Comparison of ENCODE assay signal across 24 cellular contexts in genomic region chr7:7687800-7688199, GRCh38. TPM values are rescaled to one million over a fixed set of nuclear protein-coding genes. Genes with fewer than 3 reads are reported as not detected.
DNase-seq lines count a peak whose midpoint lies in the region; ATAC-seq, FAIRE-seq and TF ChIP-seq lines count a peak whose summit lies in the region.
"Had no signal": no experiment of that assay in that cellular context is flagged by ENCODE, and none has a peak within 500 bp of the region (broad histone marks: within the 10 kb centered on the region; RNA-seq: fewer than 3 reads in every experiment).

No MANE protein-coding gene starts in this region.

- H3K4me1 ChIP-seq in liver (ENCODE audit: control insufficient read depth in 4 of 4, insufficient read depth in 4 of 4, low read length in 3 of 4) (peaks cover 0 to 5% (median 0%) of the 10 kb centered on the region in 4 donors), HepG2 (ENCODE audit: insufficient read depth, low read length) (peaks cover 6% of the 10 kb centered on the region), psoas muscle (peaks cover 25% of the 10 kb centered on the region), aorta (ENCODE audit: control insufficient read depth in 1 of 2, insufficient read depth in 2 of 2, low read length in 2 of 2) (peaks cover 3 to 5% of the 10 kb centered on the region in 2 donors)
- H3K4me1 ChIP-seq: Caco-2 had no signal

- no peak overlapping the region for H2AFZ ChIP-seq in HepG2 (ENCODE audit: low read length)
- H2AFZ ChIP-seq: hepatocyte had no signal

- H3K36me3 ChIP-seq in liver (ENCODE audit: control insufficient read depth in 4 of 4, insufficient read depth in 3 of 4, low read depth in 1 of 4, low read length in 3 of 4) = no peaks in the 10 kb centered on the region
- H3K36me3 ChIP-seq in HepG2 (replicated peaks in 1 of 2; ENCODE audit: control insufficient read depth in 1 of 2, insufficient read depth in 2 of 2, low read length in 2 of 2) = no peaks in the 10 kb centered on the region
- H3K36me3 ChIP-seq in psoas muscle (ENCODE audit: insufficient read depth in 1 of 2, low read depth in 1 of 2) = no peaks in the 10 kb centered on the region
- no peaks in the 10 kb centered on the region for H3K36me3 ChIP-seq in aorta (ENCODE audit: control insufficient read depth in 1 of 2, insufficient read depth in 2 of 2, low read length in 1 of 2)
- H3K36me3 ChIP-seq in WERI-Rb-1 = no peaks in the 10 kb centered on the region

- TF ChIP-seq EP300 in HepG2 (IDR thresholded peaks at IDR 0.05; ENCODE audit: low read depth in 2 of 2, low read length in 2 of 2) (no peak), HepG2 (CRISPR knock-in tag; IDR thresholded peaks at IDR 0.05; ENCODE audit: borderline replicate concordance) (no peak)

- no peak overlapping the region for H3K4me3 ChIP-seq in liver (ENCODE audit: low read depth in 1 of 3, low read length in 3 of 3)
- H3K4me3 ChIP-seq in HepG2 (replicated peaks in 1 of 3; ENCODE audit: insufficient read depth in 1 of 3, low read depth in 2 of 3, low read length in 3 of 3) = no peak overlapping the region
- peak overlapping the region; percentile 62 for H3K4me3 ChIP-seq in psoas muscle
- H3K4me3 ChIP-seq in aorta (ENCODE audit: low read length in 2 of 2) = peak overlapping the region; percentile 30 to 72
- H3K4me3 ChIP-seq in WERI-Rb-1 (ENCODE audit: low read depth, low read length) = no peak overlapping the region
- H3K4me3 ChIP-seq: hepatocyte, mucosa of descending colon had no signal

- BruUV-seq in HepG2 (replicated peaks; lab: Mats Ljungman, UMichigan) = no TSS peak

- ATAC-seq in HepG2 (no peak), left ventricle myocardium superior (peak; percentile 81), psoas muscle (no peak), aorta (ENCODE audit: low FRiP score) (no peak)
- ATAC-seq: activated naive CD4-positive, alpha-beta T cell treated with anti-CD3 and anti-CD28 coated beads, Interleukin-2, amount 50 U/mL, for 72 hours; activated T-helper 17 cell treated with anti-CD3 and anti-CD28 coated beads, Interleukin-2, amount 50 U/mL, for 72 hours; left lobe of liver had no signal

- CTCF ChIA-PET in HepG2 (lab: Yijun Ruan, JAX; ENCODE audit: low intra/inter-chr PET ratio, low total read pairs) = no interaction called here

- H4K20me1 ChIP-seq in HepG2 (ENCODE audit: insufficient read depth, low read length) = no peaks in the 10 kb centered on the region

- DNase-seq in HepG2 (ENCODE audit: low spot score) (no peak), left ventricle myocardium superior (no peak), psoas muscle (no peak), aorta (no peak), caudate nucleus (lab: John Stamatoyannopoulos, UW) (no peak), WERI-Rb-1 (no peak), A172 (ENCODE audit: low spot score) (no peak)
- DNase-seq: activated CD4-positive, alpha-beta T cell treated with anti-CD3 and anti-CD28 coated beads, Interleukin-2, amount 50 U/mL, for 48 hours; activated CD4-positive, CD25-positive, alpha-beta regulatory T cell; activated CD8-positive, alpha-beta memory T cell treated with anti-CD3 and anti-CD28 coated beads, Interleukin-2, amount 50 U/mL, for 4 hours; Caco-2; erythroblast; HCEC 1CT; mucosa of descending colon; NCI-H1694 treated with DMSO at 0.1 percent for 48 hours; NCI-H774; T-helper 9 cell had no signal

- H3K27ac ChIP-seq in liver (ENCODE audit: low read depth in 1 of 2, low read length in 2 of 2) (no peak overlapping the region), HepG2 (ENCODE audit: extremely low read length, insufficient read depth, low read length) (no peak overlapping the region), psoas muscle (peak overlapping the region; percentile 79), aorta (ENCODE audit: low read depth in 1 of 2, low read length in 2 of 2) (peak overlapping the region; percentile 14 to 40), caudate nucleus (ENCODE audit: low read depth, low read length) (no peak overlapping the region), WERI-Rb-1 (no peak overlapping the region)
- H3K27ac ChIP-seq: hepatocyte, KMS-11 had no signal

- intact Hi-C loops in HepG2 (cut with micrococcal nuclease; ENCODE audit: unreplicated experiment) = no loop called here
- intact Hi-C loops in left ventricle myocardium superior (cut with micrococcal nuclease) = no loop called here
- intact Hi-C loops in psoas muscle (cut with DNase I) = loop anchor here (10.0 kb wide), 2 partner anchors 177 to 277 kb away; partner anchors contain the start of gene GLCCI1 (in 1 of the 2)
- intact Hi-C loops in aorta (cut with DNase I) = loop anchor here (5.0 to 10.0 kb wide), 2 partner anchors 70 to 277 kb away; partner anchors contain the start of gene GLCCI1 (in 1 of the 2)

- TF ChIP-seq POLR2A in HepG2 (IDR thresholded peaks at IDR 0.05; ENCODE audit: insufficient read depth in 1 of 2, low read depth in 2 of 2, low read length in 2 of 2) = no peak

- WGBS in liver = 71% methylated on average over 1 of the region's 1 CpG
- 95% methylated on average over 1 of the region's 1 CpG for WGBS in HepG2 (ENCODE audit: low lambda C conversion rate)
- 0 to 3% (median 1%) methylated on average over 1 of the region's 1 CpG for WGBS in psoas muscle, 3 donors
- 0 to 6% methylated on average over 1 of the region's 1 CpG for WGBS in aorta, 2 donors

- in situ Hi-C loops in HepG2 (cut with HindIII; ENCODE audit: extremely low pct_ligation_motif_present, low pct_unique_long_range_greater_than_20kb) = no loop called here

- H3K9ac ChIP-seq in liver (ENCODE audit: low read depth in 1 of 2, low read length in 2 of 2) (no peak overlapping the region), HepG2 (ENCODE audit: insufficient read depth, low read depth, low read length) (no peak overlapping the region)
- H3K9ac ChIP-seq: KMS-11 had no signal

- no peak for TF ChIP-seq CTCF in liver (IDR thresholded peaks at IDR 0.05; ENCODE audit: low read depth, low read length, missing input control)
- no peak for TF ChIP-seq CTCF in HepG2 (CRISPR knock-in tag; IDR thresholded peaks at IDR 0.05)
- no peak for TF ChIP-seq CTCF in psoas muscle (IDR thresholded peaks at IDR 0.05)
- TF ChIP-seq CTCF in WERI-Rb-1 (IDR thresholded peaks at IDR 0.05; ENCODE audit: low read depth, low read length) = no peak

- no peak overlapping the region for H3K4me2 ChIP-seq in HepG2 (ENCODE audit: low read depth, low read length)
- H3K4me2 ChIP-seq: hepatocyte, KMS-11 had no signal

- H3K27me3 ChIP-seq in liver (ENCODE audit: control insufficient read depth in 4 of 4, insufficient read depth in 4 of 4, low read length in 3 of 4) = no peaks in the 10 kb centered on the region
- H3K27me3 ChIP-seq in HepG2 (ENCODE audit: control insufficient read depth in 1 of 2, insufficient read depth in 2 of 2, low read length in 2 of 2) = no peaks in the 10 kb centered on the region
- H3K27me3 ChIP-seq in psoas muscle (ENCODE audit: insufficient read depth in 3 of 3, low read length in 2 of 3) = no peaks in the 10 kb centered on the region
- no peaks in the 10 kb centered on the region for H3K27me3 ChIP-seq in aorta (ENCODE audit: control insufficient read depth in 1 of 2, insufficient read depth in 2 of 2, low read length in 1 of 2)
- no peaks in the 10 kb centered on the region for H3K27me3 ChIP-seq in WERI-Rb-1 (ENCODE audit: insufficient read depth, low read depth, severe bottlenecking)
- H3K27me3 ChIP-seq: hepatocyte had no signal

- no peak for FAIRE-seq in HepG2 (lab: Jason Lieb, UNC)
- FAIRE-seq: A204.1 had no signal

- POLR2A ChIA-PET in HepG2 (lab: Yijun Ruan, JAX) = no interaction called here

- H3K9me3 ChIP-seq in liver (ENCODE audit: control insufficient read depth in 4 of 4, low read length in 3 of 4) = no peaks in the 10 kb centered on the region
- no peaks in the 10 kb centered on the region for H3K9me3 ChIP-seq in HepG2 (ENCODE audit: low read length)
- no peaks in the 10 kb centered on the region for H3K9me3 ChIP-seq in psoas muscle
- no peaks in the 10 kb centered on the region for H3K9me3 ChIP-seq in aorta (ENCODE audit: control insufficient read depth, low read length)
- no peaks in the 10 kb centered on the region for H3K9me3 ChIP-seq in WERI-Rb-1 (ENCODE audit: severe bottlenecking)
- H3K9me3 ChIP-seq: Caco-2, mucosa of descending colon had no signal

- no peaks in the 10 kb centered on the region for H3K79me2 ChIP-seq in HepG2 (ENCODE audit: insufficient read depth, low read length)

- TF ChIP-seq RAD21 in liver (IDR thresholded peaks at IDR 0.05) (no peak), HepG2 (CRISPR knock-in tag; IDR thresholded peaks at IDR 0.05) (no peak)

RNA-seq across cellular contexts. Expression of gene RPA3, which starts 30.6 kb away (rescaled TPM):
- 10 to 100 TPM; 13.0 to 20.8 TPM for total RNA-seq in liver
- polyA plus RNA-seq in liver = 10 to 100 TPM; 16.5 to 53.1 TPM
- total RNA-seq in HepG2 (2016; rRNA removed; fragmentation: Illumina TruSeq; extraction: Trizol) = 154 and 206 TPM in 2 replicates
- total RNA-seq in HepG2 (2016; cell fraction: cytosol; rRNA removed; fragmentation: Illumina TruSeq; extraction: Trizol; ENCODE audit: low read depth) = 43.8 and 53.8 TPM in 2 replicates
- total RNA-seq in HepG2 (2016; cell fraction: insoluble cytoplasmic fraction; rRNA removed; fragmentation: Illumina TruSeq; extraction: Trizol) = 156 and 243 TPM in 2 replicates
- total RNA-seq in HepG2 (2016; cell fraction: membrane; rRNA removed; fragmentation: Illumina TruSeq; extraction: Trizol) = 49.5 and 53.8 TPM in 2 replicates
- total RNA-seq in HepG2 (2016; cell fraction: nucleus; rRNA removed; fragmentation: Illumina TruSeq; extraction: Trizol) = 50.8 and 57.3 TPM in 2 replicates
- polyA plus RNA-seq in HepG2 (2011; rRNA removed) = 21.3 and 38.3 TPM in 2 replicates
- 20.9 and 21.4 TPM in 2 replicates for polyA plus RNA-seq in HepG2 (2011; cell fraction: cytosol; rRNA removed)
- polyA plus RNA-seq in HepG2 (2011; cell fraction: nucleus; rRNA removed) = 6.7 and 9.1 TPM in 2 replicates
- 36.1 and 77.3 TPM in 2 replicates for polyA plus RNA-seq in HepG2 (2012)
- polyA plus RNA-seq in HepG2 (2016; cell fraction: cytosol; fragmentation: Illumina TruSeq; extraction: Trizol; ENCODE audit: low read depth) = 40.7 and 49.7 TPM in 2 replicates
- 177 and 187 TPM in 2 replicates for polyA plus RNA-seq in HepG2 (2016; cell fraction: insoluble cytoplasmic fraction; fragmentation: Illumina TruSeq; extraction: Trizol; ENCODE audit: low read depth)
- polyA plus RNA-seq in HepG2 (2016; cell fraction: membrane; fragmentation: Illumina TruSeq; extraction: Trizol; ENCODE audit: low read depth) = 42.6 and 46.1 TPM in 2 replicates
- 60.8 and 74.0 TPM in 2 replicates for polyA plus RNA-seq in HepG2 (2016; cell fraction: nucleus; fragmentation: Illumina TruSeq; extraction: Trizol; ENCODE audit: insufficient read depth, low read depth)
- 3.7 and 11.0 TPM in 2 replicates for polyA minus RNA-seq in HepG2 (2011; rRNA and poly(A)+ RNA removed; ENCODE audit: low replicate concordance)
- 7.7 and 17.3 TPM in 2 replicates for polyA minus RNA-seq in HepG2 (2011; cell fraction: cytosol; rRNA and poly(A)+ RNA removed)
- 6.8 and 9.0 TPM in 2 replicates for polyA minus RNA-seq in HepG2 (2011; cell fraction: nucleus; rRNA and poly(A)+ RNA removed)
- total RNA-seq in left ventricle myocardium superior = 25.2 TPM
- 10 to 100 TPM; 13.1 to 18.9 (median 14.5) TPM for total RNA-seq in psoas muscle
- 10 to 100 TPM; 10.8 to 24.8 (median 13.3) TPM for polyA plus RNA-seq in psoas muscle
- 10 to 100 TPM; 15.4 to 15.6 TPM for total RNA-seq in aorta
- polyA plus RNA-seq in aorta = 10 to 100 TPM; 20.4 to 31.7 TPM
- total RNA-seq in A172 (2014; rRNA removed; shearing (Covaris generic)) = 89.1 and 98.9 TPM in 2 replicates

RNA-seq across cellular contexts. Expression of gene UMAD1, which starts 47.2 kb away (rescaled TPM):
- 10 to 100 TPM in 1 of 2 donors, 1 to 10 TPM in 1; 7.9 to 12.2 TPM for total RNA-seq in liver
- 1 to 10 TPM; 5.9 to 7.9 TPM for polyA plus RNA-seq in liver
- 17.6 and 26.4 TPM in 2 replicates for total RNA-seq in HepG2 (2016; rRNA removed; fragmentation: Illumina TruSeq; extraction: Trizol)
- total RNA-seq in HepG2 (2016; cell fraction: cytosol; rRNA removed; fragmentation: Illumina TruSeq; extraction: Trizol; ENCODE audit: low read depth) = 5.1 and 7.4 TPM in 2 replicates
- total RNA-seq in HepG2 (2016; cell fraction: insoluble cytoplasmic fraction; rRNA removed; fragmentation: Illumina TruSeq; extraction: Trizol) = 15.5 and 22.3 TPM in 2 replicates
- 8.8 and 10.3 TPM in 2 replicates for total RNA-seq in HepG2 (2016; cell fraction: membrane; rRNA removed; fragmentation: Illumina TruSeq; extraction: Trizol)
- total RNA-seq in HepG2 (2016; cell fraction: nucleus; rRNA removed; fragmentation: Illumina TruSeq; extraction: Trizol) = 16.7 and 18.7 TPM in 2 replicates
- 12.4 and 16.8 TPM in 2 replicates for polyA plus RNA-seq in HepG2 (2011; rRNA removed)
- polyA plus RNA-seq in HepG2 (2011; cell fraction: cytosol; rRNA removed) = 10.1 and 13.1 TPM in 2 replicates
- polyA plus RNA-seq in HepG2 (2011; cell fraction: nucleus; rRNA removed) = 7.0 and 8.0 TPM in 2 replicates
- polyA plus RNA-seq in HepG2 (2012) = 6.4 and 7.9 TPM in 2 replicates
- 2.4 and 2.5 TPM in 2 replicates for polyA plus RNA-seq in HepG2 (2016; cell fraction: cytosol; fragmentation: Illumina TruSeq; extraction: Trizol; ENCODE audit: low read depth)
- polyA plus RNA-seq in HepG2 (2016; cell fraction: insoluble cytoplasmic fraction; fragmentation: Illumina TruSeq; extraction: Trizol; ENCODE audit: low read depth) = 29.3 and 34.5 TPM in 2 replicates
- polyA plus RNA-seq in HepG2 (2016; cell fraction: membrane; fragmentation: Illumina TruSeq; extraction: Trizol; ENCODE audit: low read depth) = 7.0 and 7.1 TPM in 2 replicates
- polyA plus RNA-seq in HepG2 (2016; cell fraction: nucleus; fragmentation: Illumina TruSeq; extraction: Trizol; ENCODE audit: insufficient read depth, low read depth) = 10.9 and 12.8 TPM in 2 replicates
- 10.7 and 16.8 TPM in 2 replicates for polyA minus RNA-seq in HepG2 (2011; rRNA and poly(A)+ RNA removed; ENCODE audit: low replicate concordance)
- 4.9 and 8.4 TPM in 2 replicates for polyA minus RNA-seq in HepG2 (2011; cell fraction: cytosol; rRNA and poly(A)+ RNA removed)
- polyA minus RNA-seq in HepG2 (2011; cell fraction: nucleus; rRNA and poly(A)+ RNA removed) = 12.9 and 15.6 TPM in 2 replicates
- 14.4 TPM for total RNA-seq in left ventricle myocardium superior
- total RNA-seq in psoas muscle = 10 to 100 TPM; 10.1 to 18.3 (median 14.1) TPM
- 10 to 100 TPM in 1 of 3 donors, 1 to 10 TPM in 2; 6.2 to 19.1 (median 9.4) TPM for polyA plus RNA-seq in psoas muscle
- 10 to 100 TPM; 14.5 to 18.9 TPM for total RNA-seq in aorta
- polyA plus RNA-seq in aorta = 10 to 100 TPM; 11.8 to 16.5 TPM
- total RNA-seq in A172 (2014; rRNA removed; shearing (Covaris generic)) = 20.8 and 23.4 TPM in 2 replicates

Comparison
In these comparisons a context has a peak if more than half of its experiments do, and no peak if none do; other contexts are left out.
1. H3K27ac ChIP-seq: peak in psoas muscle (single experiment) and aorta (2 of 2); none in liver (0 of 2), HepG2 (single experiment), caudate nucleus (single experiment) and WERI-Rb-1 (single experiment).
2. H3K4me3 ChIP-seq: peak in psoas muscle (single experiment) and aorta (2 of 2); none in liver (0 of 3), HepG2 (0 of 3) and WERI-Rb-1 (single experiment).
3. intact Hi-C loops: an anchor here in psoas muscle (10.0 kb wide) and aorta (5.0 to 10.0 kb wide); none called in HepG2 and left ventricle myocardium superior.